In genomic region chr1:214123061-214123784, GRCh38 we compare ENCODE assay signal across 8 cellular contexts.
DNase-seq lines count a peak whose midpoint lies in the region; ATAC-seq and TF ChIP-seq lines count a peak whose summit lies in the region.

No MANE protein-coding gene starts in this region.

- no peak overlapping the region for H3K27ac ChIP-seq in C4-2B
- H3K27ac ChIP-seq in hepatocyte, result no peak overlapping the region

- H3K79me2 ChIP-seq in hepatocyte, result no peaks in the 10 kb centered on the region

- no peak overlapping the region for H2AFZ ChIP-seq in hepatocyte

- peak overlapping the region; percentile 13 for H3K4me2 ChIP-seq in hepatocyte

- in situ Hi-C loops in astrocyte of the cerebellum (cut with HindIII; ENCODE audit: low sequenced_read_pairs), result no loop called here

- WGBS in hepatocyte (ENCODE audit: low lambda C conversion rate, missing lambda C conversion rate), result 3% methylated on average over 7 of the region's 7 CpGs

- DNase-seq in HK-2 (ENCODE audit: unreplicated experiment) (peak; percentile 18), NCI-H524 treated with DMSO at 0.1 percent for 48 hours (lab: John Stamatoyannopoulos, UW) (peak; percentile 5), astrocyte of the cerebellum (ENCODE audit: low read depth) (peak; percentile 49), hepatocyte (ENCODE audit: low spot score) (peak; percentile 87), skeletal muscle cell (ENCODE audit: low read depth) (peak; percentile 37)

- no peaks in the 10 kb centered on the region for H4K20me1 ChIP-seq in hepatocyte (ENCODE audit: insufficient read depth, poor library complexity, severe bottlenecking)

- H3K9me3 ChIP-seq in hepatocyte (ENCODE audit: low read depth), result no peaks in the 10 kb centered on the region

- H3K4me1 ChIP-seq in hepatocyte (ENCODE audit: insufficient read depth), result peaks cover 15% of the 10 kb centered on the region

- H3K4me3 ChIP-seq in astrocyte of the cerebellum (ENCODE audit: low read depth, low read length) (no peak overlapping the region), hepatocyte (no peak overlapping the region), skeletal muscle cell (ENCODE audit: low read depth, low read length) (no peak overlapping the region)

- peak; percentile 81 for TF ChIP-seq CTCF in C4-2B (conservative IDR thresholded peaks at IDR 0.05)
- peak; percentile 72 for TF ChIP-seq CTCF in astrocyte of the cerebellum (IDR thresholded peaks at IDR 0.05; ENCODE audit: low read depth, low read length, missing control alignments)
- TF ChIP-seq CTCF in hepatocyte (IDR thresholded peaks at IDR 0.05; ENCODE audit: poor library complexity), result peak; percentile 87

- H3K27me3 ChIP-seq in hepatocyte, result no peaks in the 10 kb centered on the region

- ATAC-seq in GM18909 (IDR thresholded peaks at IDR 0.05; ENCODE audit: poor library complexity, unreplicated experiment), result peak; percentile 68
- ATAC-seq in HG03039 (IDR thresholded peaks at IDR 0.05; ENCODE audit: unreplicated experiment), result no peak

- H3K36me3 ChIP-seq in hepatocyte (replicated peaks; ENCODE audit: insufficient read depth, low read depth), result no peaks in the 10 kb centered on the region

- H3K9me2 ChIP-seq in hepatocyte (replicated peaks; ENCODE audit: insufficient read depth), result no peaks in the 10 kb centered on the region

Comparison
In these comparisons a context has a peak if more than half of its experiments do, and no peak if none do; other contexts are left out.
1. DNase-seq: peak in every context shown above with its lines; median percentile 87 in hepatocyte; 49 in astrocyte of the cerebellum; 37 in skeletal muscle cell; 18 in HK-2; 5 in NCI-H524 treated with DMSO at 0.1 percent for 48 hours.